Comparison of ENCODE assay signal across 8 cellular contexts in genomic region chr19:44626067-44626624, GRCh38. TPM values are rescaled to one million over a fixed set of nuclear protein-coding genes. Genes with fewer than 3 reads are reported as not detected.
DNase-seq lines count a peak whose midpoint lies in the region; ATAC-seq, FAIRE-seq and TF ChIP-seq lines count a peak whose summit lies in the region.

No MANE protein-coding gene starts in this region.

- no peaks in the 10 kb centered on the region for H3K27me3 ChIP-seq in small intestine (ENCODE audit: control insufficient read depth in 2 of 2, insufficient read depth in 2 of 2, low read length in 2 of 2)

- H3K27ac ChIP-seq in small intestine (ENCODE audit: low read depth in 1 of 2, low read length in 1 of 2) = no peak overlapping the region

- 25 to 63% (median 31%) methylated on average over 1 of the region's 1 CpG for WGBS in small intestine, 3 donors

- FAIRE-seq in small intestine (lab: Jason Lieb, UNC) = no peak

- H3K4me1 ChIP-seq in small intestine (ENCODE audit: control insufficient read depth in 2 of 2, insufficient read depth in 1 of 2, low read depth in 1 of 2, low read length in 1 of 2) = no peaks in the 10 kb centered on the region

- H3K4me3 ChIP-seq in astrocyte of the cerebellum (ENCODE audit: low read depth, low read length) (no peak overlapping the region), small intestine (ENCODE audit: low read depth in 1 of 2, low read length in 2 of 2) (no peak overlapping the region)

- ATAC-seq in HG03280 (IDR thresholded peaks at IDR 0.05; ENCODE audit: unreplicated experiment) (no peak), GM18511 (IDR thresholded peaks at IDR 0.05; ENCODE audit: unreplicated experiment) (no peak), GM19467 (IDR thresholded peaks at IDR 0.05; ENCODE audit: unreplicated experiment) (no peak)

- no peaks in the 10 kb centered on the region for H3K9me3 ChIP-seq in small intestine (ENCODE audit: control insufficient read depth, low read depth)

- TF ChIP-seq CTCF in astrocyte of the cerebellum (IDR thresholded peaks at IDR 0.05; ENCODE audit: low read depth, low read length, missing control alignments) = no peak

- in situ Hi-C loops in astrocyte of the cerebellum (cut with HindIII; ENCODE audit: low sequenced_read_pairs) = no loop called here

- peak; percentile 92 for DNase-seq in HK-2 (ENCODE audit: unreplicated experiment)
- peak; percentile 95 for DNase-seq in astrocyte of the cerebellum (ENCODE audit: low read depth)
- peak; percentile 82 for DNase-seq in hepatic stellate cell (ENCODE audit: low spot score)
- peak; percentile 17 for DNase-seq in small intestine
- DNase-seq in germinal center (ENCODE audit: low spot score) = no peak

- H3K36me3 ChIP-seq in small intestine (ENCODE audit: control insufficient read depth in 2 of 2, insufficient read depth in 2 of 2, low read length in 2 of 2) = peaks cover 0 to 8% of the 10 kb centered on the region in 2 donors

RNA-seq across cellular contexts. Expression of gene IGSF23, which starts 12.8 kb away (rescaled TPM):
- polyA plus RNA-seq in small intestine = 10 to 100 TPM in 2 of 3 donors, 1 to 10 TPM in 1; 5.8 to 54.3 (median 23.8) TPM

RNA-seq across cellular contexts. Expression of gene PVR, which starts 17.6 kb away (rescaled TPM):
- 10 to 100 TPM; 19.9 to 26.0 (median 22.2) TPM for polyA plus RNA-seq in small intestine

RNA-seq across cellular contexts. Expression of gene CEACAM19, which starts 45.1 kb away (rescaled TPM):
- polyA plus RNA-seq in small intestine = 10 to 100 TPM in 2 of 3 donors, 1 to 10 TPM in 1; 4.3 to 25.7 (median 17.4) TPM
